In genomic region chr2:127910415-127910814, GRCh38 we compare ENCODE assay signal across 8 cellular contexts.
"Had no signal": no experiment of that assay in that cellular context is flagged by ENCODE, and none has a peak within 500 bp of the region (broad histone marks: within the 10 kb centered on the region; RNA-seq: fewer than 3 reads in every experiment).

No MANE protein-coding gene starts in this region.

- DNase-seq: IMR-90, KBM-7, KG1 had no signal

- ATAC-seq: HepG2 had no signal

- H3K27ac ChIP-seq: HL-60, KMS-11 had no signal

- H3K4me3 Mint-ChIP-seq: IgD-negative memory B cell had no signal

- H3K27ac Mint-ChIP-seq: IgD-negative memory B cell had no signal

- FAIRE-seq: HepG2, HTR-8/SVneo had no signal

- H3K36me3 Mint-ChIP-seq: IgD-negative memory B cell had no signal

- H3K9ac ChIP-seq: KMS-11 had no signal

- H3K4me2 ChIP-seq: KMS-11 had no signal
